15 cellular contexts compared by ENCODE assay signal in genomic region chr1:68590473-68590872, GRCh38.
A peak's percentile ranks its signal among the peaks of the same experiment; 100 is the strongest.
DNase-seq lines count a peak whose midpoint lies in the region; ATAC-seq and TF ChIP-seq lines count a peak whose summit lies in the region.
"Had no signal": no experiment of that assay in that cellular context is flagged by ENCODE, and none has a peak within 500 bp of the region (broad histone marks: within the 10 kb centered on the region; RNA-seq: fewer than 3 reads in every experiment).

No MANE protein-coding gene starts in this region.

- no peak overlapping the region for H3K27ac ChIP-seq in OCI-LY3 (ENCODE audit: low read length)
- H3K27ac ChIP-seq in VCaP: no peak overlapping the region
- no peak overlapping the region for H3K27ac ChIP-seq in foreskin keratinocyte
- H3K27ac ChIP-seq in spleen: no peak overlapping the region

- peaks cover 13% of the 10 kb centered on the region for H3K4me1 ChIP-seq in OCI-LY3 (ENCODE audit: low read length)
- no peaks in the 10 kb centered on the region for H3K4me1 ChIP-seq in foreskin keratinocyte
- no peaks in the 10 kb centered on the region for H3K4me1 ChIP-seq in spleen

- no peaks in the 10 kb centered on the region for H3K36me3 ChIP-seq in OCI-LY3 (replicated peaks; ENCODE audit: low read depth, low read length)
- no peaks in the 10 kb centered on the region for H3K36me3 ChIP-seq in spleen

- no peaks in the 10 kb centered on the region for H4K20me1 ChIP-seq in OCI-LY3 (ENCODE audit: insufficient read depth, low read length)

- H3K9ac ChIP-seq in OCI-LY3 (ENCODE audit: low read length): no peak overlapping the region

- intact Hi-C loops in spleen (cut with DNase I; ENCODE audit: low total_unique reads): no loop called here

- WGBS in spleen, 5 donors: 88 to 100% (median 93%) methylated on average over 1 of the region's 1 CpG

- no peak overlapping the region for H3K4me2 ChIP-seq in OCI-LY3 (ENCODE audit: low read length)

- H3K4me3 ChIP-seq in OCI-LY3 (ENCODE audit: low read length) (no peak overlapping the region), spleen (no peak overlapping the region)

- TF ChIP-seq POLR2A in spleen (IDR thresholded peaks at IDR 0.05): no peak

- CTCF ChIA-PET in HEK293T (lab: Yijun Ruan, JAX): no interaction called here

- no peak overlapping the region for H2AFZ ChIP-seq in OCI-LY3 (ENCODE audit: low read depth, low read length)

- no peaks in the 10 kb centered on the region for H3K79me2 ChIP-seq in OCI-LY3 (ENCODE audit: low read length)

- H3K9me3 ChIP-seq in OCI-LY3 (ENCODE audit: insufficient read depth, low read length): no peaks in the 10 kb centered on the region
- H3K9me3 ChIP-seq in spleen: no peaks in the 10 kb centered on the region

- H3K27me3 ChIP-seq in OCI-LY3 (ENCODE audit: low read depth, low read length) (no peaks in the 10 kb centered on the region), foreskin keratinocyte (peaks cover 4% of the 10 kb centered on the region), spleen (replicated peaks in 1 of 7) (no peaks in the 10 kb centered on the region)

- no peak for ATAC-seq in foreskin keratinocyte
- ATAC-seq: T-helper 17 cell had no signal

- DNase-seq in HEK293T (ENCODE audit: extremely low spot score): no peak
- no peak for DNase-seq in foreskin keratinocyte
- DNase-seq in GM03348 (ENCODE audit: low spot score): no peak
- no peak for DNase-seq in amniotic stem cell (lab: John Stamatoyannopoulos, UW)
- no peak for DNase-seq in C1 segment of cervical spinal cord (lab: John Stamatoyannopoulos, UW)
- DNase-seq in spleen: no peak
- DNase-seq: EL, NCI-H1092 treated with DMSO at 0.1 percent for 48 hours, NCI-H187, NCI-H2171 treated with DMSO at 0.1 percent for 48 hours, NCI-H82, Right ventricle myocardium superior, T-helper 17 cell had no signal

- POLR2A ChIA-PET in HEK293T (lab: Yijun Ruan, JAX): no interaction called here

- TF ChIP-seq CTCF in OCI-LY3 (IDR thresholded peaks at IDR 0.05; ENCODE audit: low read depth, low read length) (peak; percentile 26; the same call in 1 of the 2 replicates), VCaP (conservative IDR thresholded peaks at IDR 0.05) (peak; percentile 24; the same call in 1 of the 2 replicates), foreskin keratinocyte (conservative IDR thresholded peaks at IDR 0.05) (peak; percentile 56), spleen (IDR thresholded peaks at IDR 0.05 in 8 of 11, conservative IDR thresholded peaks at IDR 0.05 in 3 of 11) (no peak)

TF ChIP-seq in HEK293T, 16 proteins besides CTCF, POLR2A, EP300 and RAD21:
- TF ChIP-seq SUZ12 (IDR thresholded peaks at IDR 0.05) (no peak), PKNOX1 (IDR thresholded peaks at IDR 0.05) (peak; percentile 36; the same call in 1 of the 2 replicates)
TF ChIP-seq in HEK293T: peak in this region for 1.

Comparison
In these comparisons a context has a peak if more than half of its experiments do, and no peak if none do; other contexts are left out.
1. CTCF ChIP-seq: peak in OCI-LY3 (single experiment), VCaP (single experiment) and foreskin keratinocyte (single experiment); none in spleen (0 of 11).